1 cellular context compared by ENCODE assay signal in the genomic region with DNA sequence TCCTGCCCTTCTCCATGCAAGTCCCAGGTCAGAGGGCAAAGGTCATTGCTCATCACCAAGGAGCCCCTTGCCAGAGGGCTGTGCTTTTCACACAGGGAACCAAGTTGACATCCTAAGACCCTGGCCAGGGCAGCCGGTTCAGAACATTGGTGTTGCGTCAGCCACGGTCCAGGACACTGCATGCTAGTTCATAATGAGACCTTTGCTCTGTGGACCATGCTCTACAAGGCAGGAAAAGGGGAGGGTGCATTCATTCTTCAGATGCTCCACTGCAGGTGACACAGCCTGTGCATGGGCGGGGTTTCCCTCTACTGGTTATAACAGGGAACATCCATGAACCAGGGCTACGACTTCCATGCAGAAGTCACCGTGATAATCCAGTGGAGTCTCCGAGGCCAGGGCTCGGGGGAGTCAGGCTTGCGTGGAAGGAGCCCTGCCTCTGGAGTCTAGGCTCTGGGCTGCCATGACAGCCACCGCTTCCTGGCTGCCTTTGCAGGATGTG.
TF ChIP-seq lines count a peak whose summit lies in the region.

No MANE protein-coding gene starts in this region.

TF ChIP-seq in liver, 16 proteins besides CTCF, POLR2A, EP300 and RAD21 (continued from another document):
- TF ChIP-seq ZBTB33 (IDR thresholded peaks at IDR 0.05) (no peak), EGR1 (IDR thresholded peaks at IDR 0.05; ENCODE audit: low read depth in 2 of 2) (peak in 1 of 2 donors; percentile 39), JUND (IDR thresholded peaks at IDR 0.05) (peak in 1 of 2 donors; percentile 46), RXRA (IDR thresholded peaks at IDR 0.05) (peak; percentile 70 to 83), YY1 (IDR thresholded peaks at IDR 0.05) (no peak), FOXA1 (IDR thresholded peaks at IDR 0.05) (no peak), TAF1 (conservative IDR thresholded peaks at IDR 0.05) (no peak), HNF4A (conservative IDR thresholded peaks at IDR 0.05) (peak; percentile 96 to 97), NR2F2 (IDR thresholded peaks at IDR 0.05) (peak; percentile 24), REST (IDR thresholded peaks at IDR 0.05) (no peak), HNF4G (IDR thresholded peaks at IDR 0.05) (peak; percentile 87), GABPA (IDR thresholded peaks at IDR 0.05 in 1 of 2, conservative IDR thresholded peaks at IDR 0.05 in 1 of 2) (no peak), ATF3 (IDR thresholded peaks at IDR 0.05) (peak; percentile 29), FOXA2 (IDR thresholded peaks at IDR 0.05) (no peak)
- TF ChIP-seq, protein P1, sequence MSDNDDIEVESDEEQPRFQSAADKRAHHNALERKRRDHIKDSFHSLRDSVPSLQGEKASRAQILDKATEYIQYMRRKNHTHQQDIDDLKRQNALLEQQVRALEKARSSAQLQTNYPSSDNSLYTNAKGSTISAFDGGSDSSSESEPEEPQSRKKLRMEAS (IDR thresholded peaks at IDR 0.05) = no peak
